In the genomic region with DNA sequence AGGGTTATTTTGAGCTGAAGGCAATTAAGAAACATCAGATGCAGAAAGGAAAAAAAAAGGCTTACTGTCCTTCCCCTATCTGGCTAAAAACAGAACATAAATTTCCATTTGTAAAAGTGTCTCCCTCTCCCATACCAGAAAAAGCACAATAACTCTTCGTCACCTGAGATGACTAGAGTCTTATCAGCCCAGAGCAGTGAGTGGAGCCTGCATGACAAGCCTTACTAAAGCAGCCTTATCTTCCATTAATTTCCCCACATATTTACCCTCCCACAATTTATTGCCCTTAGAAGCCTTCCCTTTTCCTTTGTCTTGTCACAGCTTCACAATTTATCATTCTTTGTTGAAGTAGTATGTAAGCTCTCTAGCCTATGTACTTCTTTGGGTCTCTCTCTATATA, we compare ENCODE assay signal across 30 cellular contexts.
"Had no signal": no experiment of that assay in that cellular context is flagged by ENCODE, and none has a peak within 500 bp of the region (broad histone marks: within the 10 kb centered on the region; RNA-seq: fewer than 3 reads in every experiment).

No MANE protein-coding gene starts in this region.

- FAIRE-seq: pancreas, urothelium cell line had no signal

- H3K27ac Mint-ChIP-seq: naive thymus-derived CD4-positive, alpha-beta T cell; natural killer cell treated with Interleukin-12 subunit alpha and Interleukin-12 subunit beta and Interleukin-15 and Interleukin-18, amount 100 ng/mL, for 72 hours; stimulated activated naive B cell treated with anti-CD40 and anti-IgM and Interleukin-4, amounts not matched to agents 10 μg/mL and 1 μg/mL and 100 μg/mL, for 72 hours had no signal

- H3K27ac ChIP-seq: left ventricle myocardium inferior, pancreas, prostate gland, skin epidermis, stomach, testis, thyroid gland, transverse colon, upper lobe of right lung had no signal

- H3K9me3 Mint-ChIP-seq: natural killer cell treated with Interleukin-12 subunit alpha and Interleukin-12 subunit beta and Interleukin-15 and Interleukin-18, amount 100 ng/mL, for 72 hours; neural crest cell had no signal

- ATAC-seq: mucosa of descending colon; naive thymus-derived CD4-positive, alpha-beta T cell; natural killer cell treated with Interleukin-12 subunit alpha and Interleukin-12 subunit beta and Interleukin-15 and Interleukin-18, amount 100 ng/mL, for 72 hours; pancreas; right cardiac atrium; sciatic nerve; stimulated activated naive B cell treated with anti-CD40 and anti-IgM and Interleukin-4, amounts not matched to agents 10 μg/mL and 1 μg/mL and 100 μg/mL, for 72 hours; stimulated activated naive CD8-positive, alpha-beta T cell treated with anti-CD3 and anti-CD28 coated beads, Interleukin-15, Interleukin-2, amounts not matched to agents 100 U/mL and 50 U/mL, for 24 hours; upper lobe of right lung had no signal

- H3K4me1 Mint-ChIP-seq: naive thymus-derived CD4-positive, alpha-beta T cell; neural crest cell; stimulated activated naive B cell treated with anti-CD40 and anti-IgM and Interleukin-4, amounts not matched to agents 10 μg/mL and 1 μg/mL and 100 μg/mL, for 72 hours had no signal

- H3K4me3 Mint-ChIP-seq: naive thymus-derived CD4-positive, alpha-beta T cell; natural killer cell treated with Interleukin-12 subunit alpha and Interleukin-12 subunit beta and Interleukin-15 and Interleukin-18, amount 100 ng/mL, for 72 hours; neural crest cell; stimulated activated naive B cell treated with anti-CD40 and anti-IgM and Interleukin-4, amounts not matched to agents 10 μg/mL and 1 μg/mL and 100 μg/mL, for 72 hours had no signal

- H3K4me1 ChIP-seq: left ventricle myocardium inferior, pancreas, prostate gland, stomach, testis, thyroid gland, transverse colon, upper lobe of right lung had no signal

- H3K27me3 ChIP-seq: pancreas, stomach, testis, thyroid gland, transverse colon had no signal

- H3K4me3 ChIP-seq: left ventricle myocardium inferior, lung, mucosa of descending colon, pancreas, prostate gland, skin epidermis, stomach, testis, thyroid gland, transverse colon, upper lobe of right lung had no signal

- H3K9me3 ChIP-seq: left ventricle myocardium inferior, mucosa of descending colon, pancreas, prostate gland, stomach, testis, thyroid gland, transverse colon, upper lobe of right lung had no signal

- H3K36me3 Mint-ChIP-seq: naive thymus-derived CD4-positive, alpha-beta T cell; natural killer cell treated with Interleukin-12 subunit alpha and Interleukin-12 subunit beta and Interleukin-15 and Interleukin-18, amount 100 ng/mL, for 72 hours; stimulated activated naive B cell treated with anti-CD40 and anti-IgM and Interleukin-4, amounts not matched to agents 10 μg/mL and 1 μg/mL and 100 μg/mL, for 72 hours had no signal

- DNase-seq: hypothalamus; islet precursor cell; left ventricle myocardium inferior; mesendoderm; midbrain; mucosa of descending colon; naive thymus-derived CD4-positive, alpha-beta T cell; nucleus accumbens; pancreas; posterior cingulate gyrus; retina; right cardiac atrium; stimulated activated CD4-positive, alpha-beta T cell treated with anti-CD3 and anti-CD28 coated beads, Interleukin-12 subunit alpha, Interleukin-12 subunit beta, amount 100 ng/mL, for 4 hours; stimulated activated CD4-positive, alpha-beta T cell treated with anti-CD3 and anti-CD28 coated beads, Interleukin-15, amount 100 ng/mL, for 24 hours; stimulated activated CD4-positive, alpha-beta T cell treated with anti-CD3 and anti-CD28 coated beads, Interleukin-2, amount 100 ng/mL, for 24 hours; stimulated activated CD4-positive, alpha-beta T cell treated with anti-CD3 and anti-CD28 coated beads, Interleukin-4, amount 100 ng/mL, for 1 hour; stimulated activated naive B cell treated with anti-CD40 and anti-IgM and Interleukin-4, amounts not matched to agents 10 μg/mL and 1 μg/mL and 100 μg/mL, for 72 hours; stimulated activated naive CD8-positive, alpha-beta T cell treated with anti-CD3 and anti-CD28 coated beads, Interleukin-15, Interleukin-2, amounts not matched to agents 100 U/mL and 50 U/mL, for 24 hours; stomach; testis; thyroid gland; transverse colon; upper lobe of right lung had no signal

- H3K36me3 ChIP-seq: left ventricle myocardium inferior, pancreas, prostate gland, stomach, thyroid gland, transverse colon, upper lobe of right lung had no signal
